ENCODE assay signal across 17 cellular contexts in genomic region chr1:226337294-226337870, GRCh38.
"Had no signal": no experiment of that assay in that cellular context is flagged by ENCODE, and none has a peak within 500 bp of the region (broad histone marks: within the 10 kb centered on the region; RNA-seq: fewer than 3 reads in every experiment).

No MANE protein-coding gene starts in this region.

- H3K27me3 ChIP-seq: adrenal gland, ovary, tibial nerve had no signal

- H3K4me1 ChIP-seq: adrenal gland, psoas muscle had no signal

- DNase-seq: activated CD4-positive, alpha-beta T cell treated with anti-CD3 and anti-CD28 coated beads, Interleukin-2, amount 50 U/mL, for 1 hour; activated gamma-delta T cell; adrenal gland; cerebellar nuclear complex; cortex of kidney; erythroblast; foreskin melanocyte; hypothalamus; islet precursor cell; left colon; lower lobe of right lung; naive thymus-derived CD8-positive, alpha-beta T cell; ovary; psoas muscle; right cardiac atrium; stimulated activated naive CD4-positive, alpha-beta T cell treated with Interleukin-2 at 50 U/mL for 16 hours had no signal

- H3K9me3 ChIP-seq: adrenal gland, lower lobe of right lung, ovary, psoas muscle had no signal

- H3K4me3 Mint-ChIP-seq: naive thymus-derived CD8-positive, alpha-beta T cell had no signal

- H3K4me3 ChIP-seq: adrenal gland, lower lobe of right lung, ovary, psoas muscle, tibial nerve had no signal

- H3K27ac Mint-ChIP-seq: naive thymus-derived CD8-positive, alpha-beta T cell had no signal

- H3K36me3 ChIP-seq: adrenal gland, lower lobe of right lung, ovary, tibial nerve had no signal

- ATAC-seq: left colon; lower lobe of right lung; naive thymus-derived CD8-positive, alpha-beta T cell; psoas muscle; right cardiac atrium had no signal

- H3K27ac ChIP-seq: adrenal gland, lower lobe of right lung, ovary, psoas muscle, tibial nerve had no signal
